15 cellular contexts compared by ENCODE assay signal in genomic region chr17:39924691-39925055, GRCh38. TPM values are rescaled to one million over a fixed set of nuclear protein-coding genes. Genes with fewer than 3 reads are reported as not detected.
DNase-seq lines count a peak whose midpoint lies in the region; ATAC-seq and TF ChIP-seq lines count a peak whose summit lies in the region.
"Had no signal": no experiment of that assay in that cellular context is flagged by ENCODE, and none has a peak within 500 bp of the region (broad histone marks: within the 10 kb centered on the region; RNA-seq: fewer than 3 reads in every experiment).

No MANE protein-coding gene starts in this region.

- no peak for TF ChIP-seq EP300 in gastroesophageal sphincter (IDR thresholded peaks at IDR 0.05)

- no peaks in the 10 kb centered on the region for H3K9me3 Mint-ChIP-seq in activated T-cell treated with anti-CD3 and anti-CD28 coated beads, Interleukin-2, amount 50 U/mL, for 24 hours
- no peaks in the 10 kb centered on the region for H3K9me3 Mint-ChIP-seq in activated CD4-positive, alpha-beta memory T cell treated with anti-CD3 and anti-CD28 coated beads, Interleukin-2, amount 10 ng/mL, durations not matched to agents 7 days and 5 days
- H3K9me3 Mint-ChIP-seq in stimulated activated memory B cell treated with anti-CD40 and anti-IgM and Interleukin-4, amounts not matched to agents 10 μg/mL and 1 μg/mL and 100 μg/mL, for 72 hours: no peaks in the 10 kb centered on the region

- peak overlapping the region; percentile 93 for H3K27ac Mint-ChIP-seq in activated T-cell treated with anti-CD3 and anti-CD28 coated beads, Interleukin-2, amount 50 U/mL, for 24 hours
- H3K27ac Mint-ChIP-seq in activated CD4-positive, alpha-beta memory T cell treated with anti-CD3 and anti-CD28 coated beads, Interleukin-2, amount 10 ng/mL, durations not matched to agents 7 days and 5 days: peak overlapping the region; percentile 69
- H3K27ac Mint-ChIP-seq in stimulated activated memory B cell treated with anti-CD40 and anti-IgM and Interleukin-4, amounts not matched to agents 10 μg/mL and 1 μg/mL and 100 μg/mL, for 72 hours: peak overlapping the region; percentile 87

- H3K4me1 Mint-ChIP-seq in activated T-cell treated with anti-CD3 and anti-CD28 coated beads, Interleukin-2, amount 50 U/mL, for 24 hours (ENCODE audit: low read depth): peaks cover 86% of the 10 kb centered on the region
- H3K4me1 Mint-ChIP-seq in activated CD4-positive, alpha-beta memory T cell treated with anti-CD3 and anti-CD28 coated beads, Interleukin-2, amount 10 ng/mL, durations not matched to agents 7 days and 5 days: peaks cover 86% of the 10 kb centered on the region
- peaks cover 91% of the 10 kb centered on the region for H3K4me1 Mint-ChIP-seq in stimulated activated memory B cell treated with anti-CD40 and anti-IgM and Interleukin-4, amounts not matched to agents 10 μg/mL and 1 μg/mL and 100 μg/mL, for 72 hours

- CTCF ChIA-PET in activated CD4-positive, alpha-beta memory T cell treated with anti-CD3 and anti-CD28 coated beads, Interleukin-2, amount 10 ng/mL, durations not matched to agents 7 days and 5 days (lab: Charles Lee): no interaction called here

- H3K27me3 ChIP-seq in iPS-20b (ENCODE audit: insufficient read depth, low read length) (no peaks in the 10 kb centered on the region), gastroesophageal sphincter (no peaks in the 10 kb centered on the region)
- H3K27me3 ChIP-seq: dorsolateral prefrontal cortex, foreskin keratinocyte, neutrophil, SJCRH30 had no signal

- ATAC-seq in stimulated activated memory B cell treated with anti-CD40 and anti-IgM and Interleukin-4, amounts not matched to agents 10 μg/mL and 1 μg/mL and 100 μg/mL, for 72 hours: no peak
- no peak for ATAC-seq in gastroesophageal sphincter
- ATAC-seq in GM18868 (IDR thresholded peaks at IDR 0.05; ENCODE audit: unreplicated experiment): no peak
- ATAC-seq: foreskin keratinocyte, HCT116 had no signal

- no peak overlapping the region for H3K4me3 ChIP-seq in iPS-20b (ENCODE audit: low read length)
- no peak overlapping the region for H3K4me3 ChIP-seq in gastroesophageal sphincter
- H3K4me3 ChIP-seq: SJCRH30 had no signal

- H3K27ac ChIP-seq in iPS-20b (ENCODE audit: low read length): no peak overlapping the region
- no peak overlapping the region for H3K27ac ChIP-seq in gastroesophageal sphincter
- H3K27ac ChIP-seq: dorsolateral prefrontal cortex, foreskin keratinocyte, neutrophil, SJCRH30 had no signal

- H3K36me3 ChIP-seq in iPS-20b (ENCODE audit: insufficient read depth, low read depth, low read length) (peaks cover 39% of the 10 kb centered on the region), gastroesophageal sphincter (peaks cover 0 to 47% of the 10 kb centered on the region in 2 donors)
- H3K36me3 ChIP-seq: SJCRH30 had no signal

- no peaks in the 10 kb centered on the region for H3K27me3 Mint-ChIP-seq in activated T-cell treated with anti-CD3 and anti-CD28 coated beads, Interleukin-2, amount 50 U/mL, for 24 hours
- no peaks in the 10 kb centered on the region for H3K27me3 Mint-ChIP-seq in activated CD4-positive, alpha-beta memory T cell treated with anti-CD3 and anti-CD28 coated beads, Interleukin-2, amount 10 ng/mL, durations not matched to agents 7 days and 5 days
- no peaks in the 10 kb centered on the region for H3K27me3 Mint-ChIP-seq in stimulated activated memory B cell treated with anti-CD40 and anti-IgM and Interleukin-4, amounts not matched to agents 10 μg/mL and 1 μg/mL and 100 μg/mL, for 72 hours

- POLR2A ChIA-PET in activated CD4-positive, alpha-beta memory T cell treated with anti-CD3 and anti-CD28 coated beads, Interleukin-2, amount 10 ng/mL, durations not matched to agents 7 days and 5 days (lab: Charles Lee): interaction anchor here (3.5 kb wide), 1 partner anchor 57 kb away, joined by 26 read pairs; the partner anchor contains the start of gene PSMD3

- TF ChIP-seq POLR2A in gastroesophageal sphincter (IDR thresholded peaks at IDR 0.05): no peak

- H3K4me1 ChIP-seq in iPS-20b (ENCODE audit: insufficient read depth, low read length) (peaks cover 4% of the 10 kb centered on the region; the same call in 1 of the 2 replicates), gastroesophageal sphincter (peaks cover 4 to 53% (median 24%) of the 10 kb centered on the region in 3 donors)

- H3K36me3 Mint-ChIP-seq in activated T-cell treated with anti-CD3 and anti-CD28 coated beads, Interleukin-2, amount 50 U/mL, for 24 hours (ENCODE audit: low read depth): peaks cover 73% of the 10 kb centered on the region
- H3K36me3 Mint-ChIP-seq in activated CD4-positive, alpha-beta memory T cell treated with anti-CD3 and anti-CD28 coated beads, Interleukin-2, amount 10 ng/mL, durations not matched to agents 7 days and 5 days (ENCODE audit: low read depth): peaks cover 53% of the 10 kb centered on the region
- H3K36me3 Mint-ChIP-seq in stimulated activated memory B cell treated with anti-CD40 and anti-IgM and Interleukin-4, amounts not matched to agents 10 μg/mL and 1 μg/mL and 100 μg/mL, for 72 hours: peaks cover 36% of the 10 kb centered on the region

- peak overlapping the region; percentile 86 for H3K4me3 Mint-ChIP-seq in activated T-cell treated with anti-CD3 and anti-CD28 coated beads, Interleukin-2, amount 50 U/mL, for 24 hours
- peak overlapping the region; percentile 83 for H3K4me3 Mint-ChIP-seq in activated CD4-positive, alpha-beta memory T cell treated with anti-CD3 and anti-CD28 coated beads, Interleukin-2, amount 10 ng/mL, durations not matched to agents 7 days and 5 days
- H3K4me3 Mint-ChIP-seq in stimulated activated memory B cell treated with anti-CD40 and anti-IgM and Interleukin-4, amounts not matched to agents 10 μg/mL and 1 μg/mL and 100 μg/mL, for 72 hours: no peak overlapping the region

- no peak for TF ChIP-seq CTCF in gastroesophageal sphincter (IDR thresholded peaks at IDR 0.05)

- no peak for DNase-seq in activated T-cell treated with anti-CD3 and anti-CD28 coated beads, Interleukin-2, amount 50 U/mL, for 24 hours
- no peak for DNase-seq in activated T-cell treated with anti-CD3 and anti-CD28 coated beads, Interleukin-2, amount 50 U/mL, for 1 hour
- no peak for DNase-seq in activated CD4-positive, alpha-beta memory T cell treated with anti-CD3 and anti-CD28 coated beads, Interleukin-2, amount 10 ng/mL, durations not matched to agents 7 days and 5 days
- DNase-seq in HT-29 (ENCODE audit: low spot score): no peak
- DNase-seq: dorsolateral prefrontal cortex, foreskin keratinocyte, NCI-H1694 treated with DMSO at 0.1 percent for 48 hours, SJCRH30 had no signal

- 60% methylated on average over 3 of the region's 3 CpGs; no CpG with 5 or more reads in 1 of the 2 donors for WGBS in gastroesophageal sphincter (ENCODE audit: low coverage in 1 of 2), 2 donors

- H3K9ac ChIP-seq in iPS-20b (ENCODE audit: low read depth, low read length): 0 out of 2 replicates have a peak overlapping the region, but pooled peaks have one; percentile 4

- H3K9me3 ChIP-seq in iPS-20b (ENCODE audit: insufficient read depth, low read depth, low read length) (no peaks in the 10 kb centered on the region), gastroesophageal sphincter (no peaks in the 10 kb centered on the region)
- H3K9me3 ChIP-seq: neutrophil, SJCRH30 had no signal

RNA-seq across cellular contexts. Expression of gene ORMDL3, which starts 2.7 kb away (rescaled TPM):
- 100 to 1,000 TPM; 104 to 111 TPM for total RNA-seq in activated CD4-positive, alpha-beta memory T cell treated with anti-CD3 and anti-CD28 coated beads, Interleukin-2, amount 10 ng/mL, durations not matched to agents 7 days and 5 days
- total RNA-seq in gastroesophageal sphincter: 10 to 100 TPM; 41.9 to 51.2 (median 46.9) TPM
- total RNA-seq in HT-29 (2014; rRNA removed; shearing (Covaris generic)): 61.0 and 66.7 TPM in 2 replicates

RNA-seq across cellular contexts. Expression of gene LRRC3C, which starts 2.9 kb away (rescaled TPM):
- total RNA-seq in activated CD4-positive, alpha-beta memory T cell treated with anti-CD3 and anti-CD28 coated beads, Interleukin-2, amount 10 ng/mL, durations not matched to agents 7 days and 5 days: not detected
- total RNA-seq in gastroesophageal sphincter: 1 to 10 TPM in 1 of 4 donors, not detected in 3; 1.1 TPM
- not detected in 2 replicates for total RNA-seq in HT-29 (2014; rRNA removed; shearing (Covaris generic))
- total RNA-seq: foreskin keratinocyte, kidney epithelial cell, SJCRH30 had no signal

RNA-seq across cellular contexts. Expression of gene GSDMB, which starts 6.2 kb away (rescaled TPM):
- total RNA-seq in activated CD4-positive, alpha-beta memory T cell treated with anti-CD3 and anti-CD28 coated beads, Interleukin-2, amount 10 ng/mL, durations not matched to agents 7 days and 5 days: 10 to 100 TPM; 41.2 to 41.4 TPM
- 1 to 10 TPM; 1.1 to 7.9 (median 3.0) TPM for total RNA-seq in gastroesophageal sphincter
- 5.5 and 5.8 TPM in 2 replicates for total RNA-seq in HT-29 (2014; rRNA removed; shearing (Covaris generic))

RNA-seq across cellular contexts. Expression of gene GSDMA, which starts 38.1 kb away (rescaled TPM):
- under 1 TPM; 0.33 to 0.78 TPM for total RNA-seq in activated CD4-positive, alpha-beta memory T cell treated with anti-CD3 and anti-CD28 coated beads, Interleukin-2, amount 10 ng/mL, durations not matched to agents 7 days and 5 days
- total RNA-seq in gastroesophageal sphincter: 1 to 10 TPM in 1 of 4 donors, under 1 TPM in 2, not detected in 1; 0.35 to 1.6 (median 0.54) TPM
- not detected in 2 replicates for total RNA-seq in HT-29 (2014; rRNA removed; shearing (Covaris generic))
- total RNA-seq: kidney epithelial cell, SJCRH30 had no signal

RNA-seq across cellular contexts. Expression of gene PSMD3, which starts 55.9 kb away (rescaled TPM):
- total RNA-seq in activated CD4-positive, alpha-beta memory T cell treated with anti-CD3 and anti-CD28 coated beads, Interleukin-2, amount 10 ng/mL, durations not matched to agents 7 days and 5 days: 10 to 100 TPM; 90.3 to 92.2 TPM
- total RNA-seq in gastroesophageal sphincter: 100 to 1,000 TPM in 1 of 4 donors, 10 to 100 TPM in 3; 65.1 to 105 (median 78.8) TPM
- 236 and 240 TPM in 2 replicates for total RNA-seq in HT-29 (2014; rRNA removed; shearing (Covaris generic))
